In genomic region chr13:108213946-108214345, GRCh38 we compare ENCODE assay signal across 1 cellular context.
TF ChIP-seq lines count a peak whose summit lies in the region.

No MANE protein-coding gene starts in this region.

TF ChIP-seq in H1, 55 proteins besides CTCF, POLR2A, EP300 and RAD21:
- no peak for TF ChIP-seq BRCA1 (IDR thresholded peaks at IDR 0.05; ENCODE audit: low read depth, low read length)
- TF ChIP-seq E2F6 (IDR thresholded peaks at IDR 0.05) = no peak
- no peak for TF ChIP-seq GABPA (IDR thresholded peaks at IDR 0.05; ENCODE audit: borderline replicate concordance, insufficient read depth, low read length)
- no peak for TF ChIP-seq TAF7 (optimal IDR thresholded peaks at IDR 0.05; ENCODE audit: borderline replicate concordance, low read depth, low read length)
- TF ChIP-seq TEAD4 (IDR thresholded peaks at IDR 0.05; ENCODE audit: low read depth, low read length) = no peak
- no peak for TF ChIP-seq TCF12 (IDR thresholded peaks at IDR 0.05; ENCODE audit: low read depth, low read length)
- no peak for TF ChIP-seq ATF2 (IDR thresholded peaks at IDR 0.05; ENCODE audit: low read length)
- no peak for TF ChIP-seq SIN3A (conservative IDR thresholded peaks at IDR 0.05 in 1 of 2, IDR thresholded peaks at IDR 0.05 in 1 of 2; ENCODE audit: low read depth in 1 of 2, low read length in 2 of 2)
- TF ChIP-seq PHF8 (conservative IDR thresholded peaks at IDR 0.05; ENCODE audit: low read depth, low read length) = no peak
- no peak for TF ChIP-seq NANOG (IDR thresholded peaks at IDR 0.05; ENCODE audit: insufficient read depth, low read depth, low read length, poor library complexity, severe bottlenecking)
- TF ChIP-seq CREB1 (IDR thresholded peaks at IDR 0.05) = no peak
- TF ChIP-seq CHD2 (IDR thresholded peaks at IDR 0.05; ENCODE audit: low read length) = no peak
